1 cellular context compared by ENCODE assay signal in the genomic region with DNA sequence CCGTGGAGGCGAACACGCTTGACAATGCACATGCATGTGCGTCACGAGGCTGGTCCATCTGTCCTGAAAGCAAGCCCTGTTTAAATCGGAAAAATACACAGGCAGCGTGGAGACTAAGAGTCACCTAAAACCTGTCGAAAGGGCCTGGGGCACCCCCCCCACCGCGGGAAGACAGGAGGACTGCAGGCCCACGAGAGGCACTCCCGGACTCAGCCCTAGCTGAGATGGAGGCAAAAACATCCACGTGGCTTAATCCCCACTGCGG.
TF ChIP-seq lines count a peak whose summit lies in the region.

No MANE protein-coding gene starts in this region.

TF ChIP-seq in GM23338, 12 proteins besides CTCF, POLR2A, EP300 and RAD21 (continued from another document):
- TF ChIP-seq, protein P1, sequence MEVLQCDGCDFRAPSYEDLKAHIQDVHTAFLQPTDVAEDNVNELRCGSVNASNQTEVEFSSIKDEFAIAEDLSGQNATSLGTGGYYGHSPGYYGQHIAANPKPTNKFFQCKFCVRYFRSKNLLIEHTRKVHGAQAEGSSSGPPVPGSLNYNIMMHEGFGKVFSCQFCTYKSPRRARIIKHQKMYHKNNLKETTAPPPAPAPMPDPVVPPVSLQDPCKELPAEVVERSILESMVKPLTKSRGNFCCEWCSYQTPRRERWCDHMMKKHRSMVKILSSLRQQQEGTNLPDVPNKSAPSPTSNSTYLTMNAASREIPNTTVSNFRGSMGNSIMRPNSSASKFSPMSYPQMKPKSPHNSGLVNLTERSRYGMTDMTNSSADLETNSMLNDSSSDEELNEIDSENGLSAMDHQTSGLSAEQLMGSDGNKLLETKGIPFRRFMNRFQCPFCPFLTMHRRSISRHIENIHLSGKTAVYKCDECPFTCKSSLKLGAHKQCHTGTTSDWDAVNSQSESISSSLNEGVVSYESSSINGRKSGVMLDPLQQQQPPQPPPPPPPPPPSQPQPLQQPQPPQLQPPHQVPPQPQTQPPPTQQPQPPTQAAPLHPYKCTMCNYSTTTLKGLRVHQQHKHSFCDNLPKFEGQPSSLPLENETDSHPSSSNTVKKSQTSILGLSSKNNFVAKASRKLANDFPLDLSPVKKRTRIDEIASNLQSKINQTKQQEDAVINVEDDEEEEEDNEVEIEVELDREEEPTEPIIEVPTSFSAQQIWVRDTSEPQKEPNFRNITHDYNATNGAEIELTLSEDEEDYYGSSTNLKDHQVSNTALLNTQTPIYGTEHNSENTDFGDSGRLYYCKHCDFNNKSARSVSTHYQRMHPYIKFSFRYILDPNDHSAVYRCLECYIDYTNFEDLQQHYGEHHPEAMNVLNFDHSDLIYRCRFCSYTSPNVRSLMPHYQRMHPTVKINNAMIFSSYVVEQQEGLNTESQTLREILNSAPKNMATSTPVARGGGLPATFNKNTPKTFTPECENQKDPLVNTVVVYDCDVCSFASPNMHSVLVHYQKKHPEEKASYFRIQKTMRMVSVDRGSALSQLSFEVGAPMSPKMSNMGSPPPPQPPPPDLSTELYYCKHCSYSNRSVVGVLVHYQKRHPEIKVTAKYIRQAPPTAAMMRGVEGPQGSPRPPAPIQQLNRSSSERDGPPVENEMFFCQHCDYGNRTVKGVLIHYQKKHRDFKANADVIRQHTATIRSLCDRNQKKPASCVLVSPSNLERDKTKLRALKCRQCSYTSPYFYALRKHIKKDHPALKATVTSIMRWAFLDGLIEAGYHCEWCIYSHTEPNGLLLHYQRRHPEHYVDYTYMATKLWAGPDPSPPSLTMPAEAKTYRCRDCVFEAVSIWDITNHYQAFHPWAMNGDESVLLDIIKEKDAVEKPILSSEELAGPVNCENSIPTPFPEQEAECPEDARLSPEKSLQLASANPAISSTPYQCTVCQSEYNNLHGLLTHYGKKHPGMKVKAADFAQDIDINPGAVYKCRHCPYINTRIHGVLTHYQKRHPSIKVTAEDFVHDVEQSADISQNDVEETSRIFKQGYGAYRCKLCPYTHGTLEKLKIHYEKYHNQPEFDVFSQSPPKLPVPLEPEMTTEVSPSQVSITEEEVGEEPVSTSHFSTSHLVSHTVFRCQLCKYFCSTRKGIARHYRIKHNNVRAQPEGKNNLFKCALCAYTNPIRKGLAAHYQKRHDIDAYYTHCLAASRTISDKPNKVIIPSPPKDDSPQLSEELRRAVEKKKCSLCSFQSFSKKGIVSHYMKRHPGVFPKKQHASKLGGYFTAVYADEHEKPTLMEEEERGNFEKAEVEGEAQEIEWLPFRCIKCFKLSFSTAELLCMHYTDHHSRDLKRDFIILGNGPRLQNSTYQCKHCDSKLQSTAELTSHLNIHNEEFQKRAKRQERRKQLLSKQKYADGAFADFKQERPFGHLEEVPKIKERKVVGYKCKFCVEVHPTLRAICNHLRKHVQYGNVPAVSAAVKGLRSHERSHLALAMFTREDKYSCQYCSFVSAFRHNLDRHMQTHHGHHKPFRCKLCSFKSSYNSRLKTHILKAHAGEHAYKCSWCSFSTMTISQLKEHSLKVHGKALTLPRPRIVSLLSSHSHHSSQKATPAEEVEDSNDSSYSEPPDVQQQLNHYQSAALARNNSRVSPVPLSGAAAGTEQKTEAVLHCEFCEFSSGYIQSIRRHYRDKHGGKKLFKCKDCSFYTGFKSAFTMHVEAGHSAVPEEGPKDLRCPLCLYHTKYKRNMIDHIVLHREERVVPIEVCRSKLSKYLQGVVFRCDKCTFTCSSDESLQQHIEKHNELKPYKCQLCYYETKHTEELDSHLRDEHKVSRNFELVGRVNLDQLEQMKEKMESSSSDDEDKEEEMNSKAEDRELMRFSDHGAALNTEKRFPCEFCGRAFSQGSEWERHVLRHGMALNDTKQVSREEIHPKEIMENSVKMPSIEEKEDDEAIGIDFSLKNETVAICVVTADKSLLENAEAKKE (CRISPR knock-in tag; IDR thresholded peaks at IDR 0.05) = no peak
- TF ChIP-seq CREB1 (CRISPR knock-in tag; IDR thresholded peaks at IDR 0.05; ENCODE audit: low read depth) = no peak
- TF ChIP-seq ZNF331 (CRISPR knock-in tag; IDR thresholded peaks at IDR 0.05; ENCODE audit: low read depth) = no peak
- TF ChIP-seq, protein P2, sequence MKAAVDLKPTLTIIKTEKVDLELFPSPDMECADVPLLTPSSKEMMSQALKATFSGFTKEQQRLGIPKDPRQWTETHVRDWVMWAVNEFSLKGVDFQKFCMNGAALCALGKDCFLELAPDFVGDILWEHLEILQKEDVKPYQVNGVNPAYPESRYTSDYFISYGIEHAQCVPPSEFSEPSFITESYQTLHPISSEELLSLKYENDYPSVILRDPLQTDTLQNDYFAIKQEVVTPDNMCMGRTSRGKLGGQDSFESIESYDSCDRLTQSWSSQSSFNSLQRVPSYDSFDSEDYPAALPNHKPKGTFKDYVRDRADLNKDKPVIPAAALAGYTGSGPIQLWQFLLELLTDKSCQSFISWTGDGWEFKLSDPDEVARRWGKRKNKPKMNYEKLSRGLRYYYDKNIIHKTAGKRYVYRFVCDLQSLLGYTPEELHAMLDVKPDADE (IDR thresholded peaks at IDR 0.05) = no peak
